In genomic region chr3:23743141-23743784, GRCh38 we compare ENCODE assay signal across 17 cellular contexts.
DNase-seq lines count a peak whose midpoint lies in the region; ATAC-seq, FAIRE-seq and TF ChIP-seq lines count a peak whose summit lies in the region.
"Had no signal": no experiment of that assay in that cellular context is flagged by ENCODE, and none has a peak within 500 bp of the region (broad histone marks: within the 10 kb centered on the region; RNA-seq: fewer than 3 reads in every experiment).

No MANE protein-coding gene starts in this region.

- H3K36me3 ChIP-seq in H7 (replicated peaks; ENCODE audit: control insufficient read depth, insufficient read depth, low read length) (no peaks in the 10 kb centered on the region), iPS-18a (ENCODE audit: control insufficient read depth, low read depth, low read length) (no peaks in the 10 kb centered on the region), pancreas (no peaks in the 10 kb centered on the region)
- H3K36me3 ChIP-seq: BLaER1 treated with 17β-estradiol and CSF1 and Interleukin-3, amounts not matched to agents 10 nM and 100 nM; right atrium auricular region; SJCRH30 had no signal

- H3K9me3 ChIP-seq in iPS-18a (ENCODE audit: control insufficient read depth, low read depth, low read length): no peaks in the 10 kb centered on the region
- H3K9me3 ChIP-seq in pancreas: no peaks in the 10 kb centered on the region
- H3K9me3 ChIP-seq: right atrium auricular region, SJCRH30 had no signal

- ATAC-seq in pancreas (peak; percentile 41 to 73 (median 59)), left lobe of liver (no peak)
- ATAC-seq: activated CD8-positive, alpha-beta T cell treated with anti-CD3 and anti-CD28 coated beads, Interleukin-2, amount 10 ng/mL, durations not matched to agents 7 days and 5 days had no signal

- TF ChIP-seq CTCF in pancreas (IDR thresholded peaks at IDR 0.05): no peak

- FAIRE-seq in pancreas (lab: Jason Lieb, UNC): no peak
- FAIRE-seq: urothelium cell line had no signal

- H3K27ac ChIP-seq in iPS-18a (ENCODE audit: low read length) (no peak overlapping the region), pancreas (no peak overlapping the region)
- H3K27ac ChIP-seq: KMS-11, right atrium auricular region, SJCRH30 had no signal

- intact Hi-C loops in pancreas (cut with DNase I): no loop called here

- H3K4me1 ChIP-seq in iPS-18a (ENCODE audit: control insufficient read depth, low read depth, low read length): peaks cover 42% of the 10 kb centered on the region
- H3K4me1 ChIP-seq in pancreas: peaks cover 11 to 24% (median 13%) of the 10 kb centered on the region in 3 donors

- WGBS in pancreas, 2 donors: 13 to 16% methylated on average over 24 of the region's 24 CpGs

- peak; percentile 69 for DNase-seq in H7
- DNase-seq in NCI-H2171 (lab: John Stamatoyannopoulos, UW): peak; percentile 8
- peak in 1 of 6 donors; percentile 31 for DNase-seq in pancreas
- no peak for DNase-seq in activated naive CD4-positive, alpha-beta T cell (lab: John Stamatoyannopoulos, UW)
- no peak for DNase-seq in cerebellum (ENCODE audit: low spot score)
- no peak for DNase-seq in left lobe of liver (ENCODE audit: low spot score)
- DNase-seq: activated CD8-positive, alpha-beta T cell treated with anti-CD3 and anti-CD28 coated beads, Interleukin-2, amount 10 ng/mL, durations not matched to agents 7 days and 5 days; activated effector memory CD4-positive, alpha-beta T cell treated with Interleukin-2 at 50 U/mL for 16 hours; immature natural killer cell; NCI-H1694 treated with DMSO at 0.1 percent for 48 hours; SJCRH30; stimulated activated CD4-positive, alpha-beta T cell treated with anti-CD3 and anti-CD28 coated beads, Interleukin-4, amount 100 ng/mL, for 1 hour had no signal

- no peak overlapping the region for H3K4me3 ChIP-seq in H7 (ENCODE audit: insufficient read depth, low read depth, low read length)
- H3K4me3 ChIP-seq in iPS-18a (ENCODE audit: low read length): peak overlapping the region; percentile 45
- H3K4me3 ChIP-seq in pancreas: peak overlapping the region in 1 of 4 donors; percentile 11
- H3K4me3 ChIP-seq: BLaER1 treated with 17β-estradiol and CSF1 and Interleukin-3, amounts not matched to agents 10 nM and 100 nM; right atrium auricular region; SJCRH30 had no signal

- no peak overlapping the region for H3K9ac ChIP-seq in iPS-18a (ENCODE audit: low read length)
- H3K9ac ChIP-seq: BLaER1 treated with 17β-estradiol and CSF1 and Interleukin-3, amounts not matched to agents 10 nM and 100 nM; KMS-11 had no signal

- peaks cover 31% of the 10 kb centered on the region for H3K27me3 ChIP-seq in H7 (ENCODE audit: control insufficient read depth, insufficient read depth, low read length)
- H3K27me3 ChIP-seq in iPS-18a (ENCODE audit: control insufficient read depth, insufficient read depth, low read length): peaks cover 59% of the 10 kb centered on the region
- peaks cover 0 to 5% (median 0%) of the 10 kb centered on the region in 4 donors for H3K27me3 ChIP-seq in pancreas
- H3K27me3 ChIP-seq: BLaER1 treated with 17β-estradiol and CSF1 and Interleukin-3, amounts not matched to agents 10 nM and 100 nM; right atrium auricular region; SJCRH30 had no signal

Comparison
In these comparisons a context has a peak if more than half of its experiments do, and no peak if none do; other contexts are left out.
1. DNase-seq: peak in H7 (single experiment) and NCI-H2171 (single experiment); none in activated naive CD4-positive, alpha-beta T cell (0 of 4), cerebellum (single experiment) and left lobe of liver (single experiment).